ENCODE assay signal across 27 cellular contexts in the genomic region with DNA sequence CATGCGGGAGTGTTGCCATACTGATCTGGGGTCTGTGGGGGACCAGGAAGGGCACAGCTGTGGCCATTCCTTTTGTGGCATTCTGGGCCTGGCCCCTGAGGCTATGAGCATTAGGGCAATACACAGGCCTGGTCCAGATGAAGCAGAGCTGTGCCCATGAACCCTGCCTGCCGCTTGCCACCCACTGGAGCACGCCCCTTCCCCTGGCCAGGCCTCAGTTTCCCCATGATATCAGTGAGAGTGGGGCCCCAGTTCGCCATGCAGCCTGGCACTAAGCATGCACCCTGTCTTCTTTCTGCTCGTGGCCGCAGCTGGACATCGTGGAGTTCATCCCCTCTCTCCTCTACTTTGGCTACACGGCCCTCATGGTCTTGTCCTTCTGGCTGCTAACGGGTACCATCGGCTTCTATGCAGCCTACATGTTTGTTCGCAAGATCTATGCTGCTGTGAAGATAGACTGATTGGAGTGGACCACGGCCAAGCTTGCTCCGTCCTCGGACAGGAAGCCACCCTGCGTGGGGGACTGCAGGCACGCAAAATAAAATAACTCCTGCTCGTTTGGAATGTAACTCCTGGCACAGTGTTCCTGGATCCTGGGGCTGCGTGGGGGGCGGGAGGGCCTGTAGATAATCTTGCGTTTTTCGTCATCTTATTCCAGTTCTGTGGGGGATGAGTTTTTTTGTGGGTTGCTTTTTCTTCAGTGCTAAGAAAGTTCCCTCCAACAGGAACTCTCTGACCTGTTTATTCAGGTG. TPM values are rescaled to one million over a fixed set of nuclear protein-coding genes. Genes with fewer than 3 reads are reported as not detected.
A peak's percentile ranks its signal among the peaks of the same experiment; 100 is the strongest.
DNase-seq lines count a peak whose midpoint lies in the region; ATAC-seq and TF ChIP-seq lines count a peak whose summit lies in the region.
"Had no signal": no experiment of that assay in that cellular context is flagged by ENCODE, and none has a peak within 500 bp of the region (broad histone marks: within the 10 kb centered on the region; RNA-seq: fewer than 3 reads in every experiment).

No MANE protein-coding gene starts in this region.

- CTCF ChIA-PET in activated CD4-positive, alpha-beta T cell treated with anti-CD3 and anti-CD28 coated beads for 36 hours (lab: Charles Lee): interaction anchor here (0.7 kb wide), 1 partner anchor 1501 kb away, joined by 3 read pairs; the partner anchor contains the start of gene ACTL10

- no peak for ATAC-seq in activated CD4-positive, alpha-beta T cell treated with anti-CD3 and anti-CD28 coated beads for 36 hours
- no peak for ATAC-seq in HG03039 (IDR thresholded peaks at IDR 0.05; ENCODE audit: unreplicated experiment)
- ATAC-seq in GM19324 (IDR thresholded peaks at IDR 0.05; ENCODE audit: low FRiP score, unreplicated experiment): no peak
- ATAC-seq: esophagus mucosa; SK-N-SH treated with all-trans-retinoic acid at 6 μM for 48 hours; stimulated activated naive B cell treated with anti-CD40 and anti-IgM and Interleukin-4, amounts not matched to agents 10 μg/mL and 1 μg/mL and 100 μg/mL, for 72 hours had no signal

- no peaks in the 10 kb centered on the region for H3K4me1 Mint-ChIP-seq in activated CD4-positive, alpha-beta T cell treated with anti-CD3 and anti-CD28 coated beads for 36 hours
- peaks cover 29% of the 10 kb centered on the region for H3K4me1 Mint-ChIP-seq in nephron progenitor cell
- H3K4me1 Mint-ChIP-seq: naive B cell; stimulated activated naive B cell treated with anti-CD40 and anti-IgM and Interleukin-4, amounts not matched to agents 10 μg/mL and 1 μg/mL and 100 μg/mL, for 72 hours had no signal

- no peak for TF ChIP-seq CTCF in choroid plexus epithelial cell (conservative IDR thresholded peaks at IDR 0.05; ENCODE audit: low read depth, low read length)
- TF ChIP-seq CTCF in nephron progenitor cell (IDR thresholded peaks at IDR 0.05): no peak
- no peak for TF ChIP-seq CTCF in testis (IDR thresholded peaks at IDR 0.05)

- POLR2A ChIA-PET in activated CD4-positive, alpha-beta T cell treated with anti-CD3 and anti-CD28 coated beads for 36 hours (lab: Charles Lee): no interaction called here

- H3K27ac Mint-ChIP-seq in activated CD4-positive, alpha-beta T cell treated with anti-CD3 and anti-CD28 coated beads for 36 hours: peak overlapping the region; percentile 7
- peak overlapping the region; percentile 83 for H3K27ac Mint-ChIP-seq in nephron progenitor cell
- H3K27ac Mint-ChIP-seq: stimulated activated naive B cell treated with anti-CD40 and anti-IgM and Interleukin-4, amounts not matched to agents 10 μg/mL and 1 μg/mL and 100 μg/mL, for 72 hours; T-helper 2 cell treated with Interferon-gamma antibody and Interleukin-4, amounts not matched to agents 5 μg/mL and 100 μg/mL, for 36 hours had no signal

- intact Hi-C loops in activated CD4-positive, alpha-beta T cell treated with anti-CD3 and anti-CD28 coated beads for 36 hours (cut with DNase I, micrococcal nuclease): no loop called here
- intact Hi-C loops in testis (cut with DNase I; ENCODE audit: low total_unique reads): no loop called here

- DNase-seq in activated CD4-positive, alpha-beta T cell treated with anti-CD3 and anti-CD28 coated beads for 36 hours: no peak
- DNase-seq in activated CD4-positive, alpha-beta T cell treated with anti-CD3 and anti-CD28 coated beads for 4 hours: no peak
- DNase-seq in choroid plexus epithelial cell (ENCODE audit: low read depth) (peak; percentile 72), nephron progenitor cell (no peak), testis (peak; percentile 77), NCI-H510A treated with DMSO at 0.1 percent for 48 hours (lab: John Stamatoyannopoulos, UW) (no peak)
- DNase-seq: activated CD4-positive, alpha-beta T cell treated with anti-CD3 and anti-CD28 coated beads, Interleukin-2, amount 50 U/mL, for 4 hours; activated gamma-delta T cell treated with Interleukin-2 at 50 U/mL for 16 hours; DMS79 treated with DMSO at 0.1 percent for 48 hours; effector CD4-positive, alpha-beta T cell; naive B cell; NCI-H1694; NCI-H2171; NCI-H526; stimulated activated CD4-positive, alpha-beta T cell treated with anti-CD3 and anti-CD28 coated beads, Interleukin-2, amount 100 ng/mL, for 24 hours; stimulated activated naive B cell treated with anti-CD40 and anti-IgM and Interleukin-4, amounts not matched to agents 10 μg/mL and 1 μg/mL and 100 μg/mL, for 72 hours; WERI-Rb-1 had no signal

- H3K4me3 Mint-ChIP-seq in activated CD4-positive, alpha-beta T cell treated with anti-CD3 and anti-CD28 coated beads for 36 hours: no peak overlapping the region
- no peak overlapping the region for H3K4me3 Mint-ChIP-seq in nephron progenitor cell
- H3K4me3 Mint-ChIP-seq: naive B cell; stimulated activated naive B cell treated with anti-CD40 and anti-IgM and Interleukin-4, amounts not matched to agents 10 μg/mL and 1 μg/mL and 100 μg/mL, for 72 hours; T-helper 2 cell treated with Interferon-gamma antibody and Interleukin-4, amounts not matched to agents 5 μg/mL and 100 μg/mL, for 36 hours had no signal

- no peaks in the 10 kb centered on the region for H3K9me3 ChIP-seq in testis
- H3K9me3 ChIP-seq: adrenal gland, HAP-1 had no signal

- peak overlapping the region; percentile 64 to 78 for H3K27ac ChIP-seq in testis
- H3K27ac ChIP-seq: 22Rv1, adrenal gland, KMS-11, parathyroid adenoma, WERI-Rb-1 had no signal

- TF ChIP-seq POLR2A in testis (IDR thresholded peaks at IDR 0.05): no peak

- H3K4me1 ChIP-seq in testis: peaks cover 16% of the 10 kb centered on the region
- H3K4me1 ChIP-seq: adrenal gland had no signal

- WGBS in testis, 2 donors: 45 to 57% methylated on average over 19 to 21 of the region's 21 CpGs

- H3K27me3 ChIP-seq in testis: no peaks in the 10 kb centered on the region
- H3K27me3 ChIP-seq: adrenal gland had no signal

- no peaks in the 10 kb centered on the region for H3K9me3 Mint-ChIP-seq in activated CD4-positive, alpha-beta T cell treated with anti-CD3 and anti-CD28 coated beads for 36 hours (ENCODE audit: low read depth)
- H3K9me3 Mint-ChIP-seq in nephron progenitor cell: no peaks in the 10 kb centered on the region
- H3K9me3 Mint-ChIP-seq: naive B cell; stimulated activated naive B cell treated with anti-CD40 and anti-IgM and Interleukin-4, amounts not matched to agents 10 μg/mL and 1 μg/mL and 100 μg/mL, for 72 hours; T-helper 2 cell treated with Interferon-gamma antibody and Interleukin-4, amounts not matched to agents 5 μg/mL and 100 μg/mL, for 36 hours had no signal

- H3K4me3 ChIP-seq in choroid plexus epithelial cell (ENCODE audit: low read depth, low read length) (no peak overlapping the region), testis (no peak overlapping the region)
- H3K4me3 ChIP-seq: adrenal gland, HAP-1 had no signal

- no peaks in the 10 kb centered on the region for H3K27me3 Mint-ChIP-seq in activated CD4-positive, alpha-beta T cell treated with anti-CD3 and anti-CD28 coated beads for 36 hours
- H3K27me3 Mint-ChIP-seq in nephron progenitor cell (ENCODE audit: low read depth, poor library complexity): peaks cover 2% of the 10 kb centered on the region
- H3K27me3 Mint-ChIP-seq: naive B cell; stimulated activated naive B cell treated with anti-CD40 and anti-IgM and Interleukin-4, amounts not matched to agents 10 μg/mL and 1 μg/mL and 100 μg/mL, for 72 hours had no signal

- no peaks in the 10 kb centered on the region for H3K36me3 ChIP-seq in testis (ENCODE audit: low read depth, missing control alignments)

- H3K36me3 Mint-ChIP-seq in activated CD4-positive, alpha-beta T cell treated with anti-CD3 and anti-CD28 coated beads for 36 hours (ENCODE audit: low read depth): peaks cover 46% of the 10 kb centered on the region
- peaks cover 43% of the 10 kb centered on the region for H3K36me3 Mint-ChIP-seq in nephron progenitor cell (ENCODE audit: low read depth)

RNA-seq across cellular contexts. Expression of gene PLAGL2, which starts 42.4 kb away (rescaled TPM):
- 10 to 100 TPM; 89.1 to 98.2 TPM for total RNA-seq in activated CD4-positive, alpha-beta T cell treated with anti-CD3 and anti-CD28 coated beads for 36 hours
- total RNA-seq in testis: 10 to 100 TPM; 30.5 to 36.8 TPM
- 33.5 TPM for polyA plus RNA-seq in testis (ENCODE audit: insufficient read depth, low read depth, low replicate concordance)

RNA-seq across cellular contexts. Expression of gene POFUT1, which starts 42.5 kb away (rescaled TPM):
- total RNA-seq in activated CD4-positive, alpha-beta T cell treated with anti-CD3 and anti-CD28 coated beads for 36 hours: 10 to 100 TPM; 51.8 to 54.3 TPM
- total RNA-seq in testis: 10 to 100 TPM; 46.6 to 54.2 TPM
- 31.0 TPM for polyA plus RNA-seq in testis (ENCODE audit: insufficient read depth, low read depth, low replicate concordance)

RNA-seq across cellular contexts. Expression of gene TM9SF4, which starts 55.6 kb away (rescaled TPM):
- total RNA-seq in activated CD4-positive, alpha-beta T cell treated with anti-CD3 and anti-CD28 coated beads for 36 hours: 10 to 100 TPM; 43.2 to 66.5 TPM
- total RNA-seq in testis: 10 to 100 TPM; 54.3 to 55.8 TPM
- 53.2 TPM for polyA plus RNA-seq in testis (ENCODE audit: insufficient read depth, low read depth, low replicate concordance)

Comparison
In these comparisons a context has a peak if more than half of its experiments do, and no peak if none do; other contexts are left out.
1. DNase-seq: peak in choroid plexus epithelial cell (single experiment) and testis (single experiment); none in activated CD4-positive, alpha-beta T cell treated with anti-CD3 and anti-CD28 coated beads for 36 hours (single experiment), activated CD4-positive, alpha-beta T cell treated with anti-CD3 and anti-CD28 coated beads for 4 hours (0 of 2), nephron progenitor cell (single experiment) and NCI-H510A treated with DMSO at 0.1 percent for 48 hours (single experiment).